Comparison of ENCODE assay signal across 8 cellular contexts in the genomic region with DNA sequence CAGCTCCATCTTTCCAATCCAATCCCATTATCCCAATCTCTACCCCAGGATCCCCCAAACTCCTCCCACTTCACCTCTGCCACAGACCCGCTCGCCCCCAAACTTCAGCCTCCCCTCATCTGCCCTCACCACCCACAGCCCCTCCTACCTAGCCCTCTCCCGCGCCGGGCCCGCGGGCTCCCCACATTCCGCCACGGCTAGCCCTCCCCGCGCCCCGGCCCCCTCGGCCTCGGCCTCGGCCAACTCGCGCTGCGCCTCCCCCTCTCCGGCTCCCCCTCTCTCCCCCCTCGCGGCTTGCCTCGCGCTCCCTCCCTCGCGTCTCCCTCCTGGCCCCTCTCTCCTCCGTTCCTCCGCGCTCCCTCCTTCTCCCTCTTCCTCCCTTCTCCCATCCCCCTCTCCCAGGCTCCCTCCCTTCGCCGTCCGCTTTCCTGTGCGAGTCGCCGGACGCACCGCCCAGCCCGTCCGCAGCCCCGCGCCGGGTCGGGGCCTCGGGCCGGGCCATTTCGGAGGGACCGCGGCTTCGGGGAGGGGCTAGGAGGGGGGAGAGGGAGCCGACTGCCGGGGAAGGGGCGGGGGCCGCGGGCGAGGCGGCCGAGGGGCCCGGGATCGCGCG. TPM values are rescaled to one million over a fixed set of nuclear protein-coding genes. Genes with fewer than 3 reads are reported as not detected.
DNase-seq lines count a peak whose midpoint lies in the region; ATAC-seq and TF ChIP-seq lines count a peak whose summit lies in the region.

A gene with protein sequence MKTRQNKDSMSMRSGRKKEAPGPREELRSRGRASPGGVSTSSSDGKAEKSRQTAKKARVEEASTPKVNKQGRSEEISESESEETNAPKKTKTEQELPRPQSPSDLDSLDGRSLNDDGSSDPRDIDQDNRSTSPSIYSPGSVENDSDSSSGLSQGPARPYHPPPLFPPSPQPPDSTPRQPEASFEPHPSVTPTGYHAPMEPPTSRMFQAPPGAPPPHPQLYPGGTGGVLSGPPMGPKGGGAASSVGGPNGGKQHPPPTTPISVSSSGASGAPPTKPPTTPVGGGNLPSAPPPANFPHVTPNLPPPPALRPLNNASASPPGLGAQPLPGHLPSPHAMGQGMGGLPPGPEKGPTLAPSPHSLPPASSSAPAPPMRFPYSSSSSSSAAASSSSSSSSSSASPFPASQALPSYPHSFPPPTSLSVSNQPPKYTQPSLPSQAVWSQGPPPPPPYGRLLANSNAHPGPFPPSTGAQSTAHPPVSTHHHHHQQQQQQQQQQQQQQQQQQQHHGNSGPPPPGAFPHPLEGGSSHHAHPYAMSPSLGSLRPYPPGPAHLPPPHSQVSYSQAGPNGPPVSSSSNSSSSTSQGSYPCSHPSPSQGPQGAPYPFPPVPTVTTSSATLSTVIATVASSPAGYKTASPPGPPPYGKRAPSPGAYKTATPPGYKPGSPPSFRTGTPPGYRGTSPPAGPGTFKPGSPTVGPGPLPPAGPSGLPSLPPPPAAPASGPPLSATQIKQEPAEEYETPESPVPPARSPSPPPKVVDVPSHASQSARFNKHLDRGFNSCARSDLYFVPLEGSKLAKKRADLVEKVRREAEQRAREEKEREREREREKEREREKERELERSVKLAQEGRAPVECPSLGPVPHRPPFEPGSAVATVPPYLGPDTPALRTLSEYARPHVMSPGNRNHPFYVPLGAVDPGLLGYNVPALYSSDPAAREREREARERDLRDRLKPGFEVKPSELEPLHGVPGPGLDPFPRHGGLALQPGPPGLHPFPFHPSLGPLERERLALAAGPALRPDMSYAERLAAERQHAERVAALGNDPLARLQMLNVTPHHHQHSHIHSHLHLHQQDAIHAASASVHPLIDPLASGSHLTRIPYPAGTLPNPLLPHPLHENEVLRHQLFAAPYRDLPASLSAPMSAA (N-terminal part only) (plus strand): TSS at position 581 of the 613 bp plus-strand sequence. CDS start 6,043 bp downstream, outside the sequence.

- no peaks in the 10 kb centered on the region for H3K36me3 ChIP-seq in spleen

- WGBS in spleen, 5 donors: 0 to 1% (median 0%) methylated on average over 38 to 60 of the region's 60 CpGs

- H3K4me1 Mint-ChIP-seq in T-helper 2 cell treated with Interferon-gamma antibody and Interleukin-4, amounts not matched to agents 5 μg/mL and 100 μg/mL, for 36 hours (ENCODE audit: low read depth): peaks cover 49% of the 10 kb centered on the region

- peak within 1 kb of the TSS; percentile 87 for H3K27ac Mint-ChIP-seq in T-helper 2 cell treated with Interferon-gamma antibody and Interleukin-4, amounts not matched to agents 5 μg/mL and 100 μg/mL, for 36 hours

- peaks cover 0 to 18% (median 0%) of the 10 kb centered on the region in 7 donors for H3K27me3 ChIP-seq in spleen (replicated peaks in 1 of 7)

- TF ChIP-seq CTCF in coronary artery (IDR thresholded peaks at IDR 0.05) (no peak), spleen (IDR thresholded peaks at IDR 0.05 in 8 of 11, conservative IDR thresholded peaks at IDR 0.05 in 3 of 11) (no peak)

- H3K9me3 ChIP-seq in spleen: no peaks in the 10 kb centered on the region

- H3K4me1 ChIP-seq in spleen: peaks cover 25 to 94% (median 78%) of the 10 kb centered on the region in 6 donors

- H3K27me3 Mint-ChIP-seq in T-helper 2 cell treated with Interferon-gamma antibody and Interleukin-4, amounts not matched to agents 5 μg/mL and 100 μg/mL, for 36 hours (ENCODE audit: low read depth): no peaks in the 10 kb centered on the region

- no peak for TF ChIP-seq POLR2A in spleen (IDR thresholded peaks at IDR 0.05)

- H3K27ac ChIP-seq in coronary artery (peak within 1 kb of the TSS; percentile 98 to 100), spleen (peak within 1 kb of the TSS; percentile 77 to 96 (median 90))

- peak within 1 kb of the TSS; percentile 96 for H3K4me3 ChIP-seq in coronary artery
- H3K4me3 ChIP-seq in spleen: peak within 1 kb of the TSS; percentile 47 to 85 (median 58)

- no peaks in the 10 kb centered on the region for H3K9me3 Mint-ChIP-seq in T-helper 2 cell treated with Interferon-gamma antibody and Interleukin-4, amounts not matched to agents 5 μg/mL and 100 μg/mL, for 36 hours

- H3K36me3 Mint-ChIP-seq in T-helper 2 cell treated with Interferon-gamma antibody and Interleukin-4, amounts not matched to agents 5 μg/mL and 100 μg/mL, for 36 hours (ENCODE audit: low read depth): peaks cover 12% of the 10 kb centered on the region

- intact Hi-C loops in spleen (cut with DNase I; ENCODE audit: low total_unique reads): no loop called here

- peak; percentile 61 for DNase-seq in GDM1 (lab: John Stamatoyannopoulos, UW)
- DNase-seq in LHCN-M2 (ENCODE audit: low read depth): peak; percentile 73
- peak; percentile 37 for DNase-seq in T-helper 2 cell treated with Interferon-gamma antibody and Interleukin-4, amounts not matched to agents 5 μg/mL and 100 μg/mL, for 36 hours (ENCODE audit: low spot score)
- peak; percentile 92 for DNase-seq in coronary artery (ENCODE audit: low spot score)
- DNase-seq in kidney glomerular epithelial cell (lab: John Stamatoyannopoulos, UW): peak; percentile 38
- peak; percentile 90 for DNase-seq in spleen

- no peak for ATAC-seq in GM21526 (IDR thresholded peaks at IDR 0.05; ENCODE audit: low FRiP score, unreplicated experiment)
- ATAC-seq in GM18502 (IDR thresholded peaks at IDR 0.05; ENCODE audit: poor library complexity, unreplicated experiment): no peak

- H3K4me3 Mint-ChIP-seq in T-helper 2 cell treated with Interferon-gamma antibody and Interleukin-4, amounts not matched to agents 5 μg/mL and 100 μg/mL, for 36 hours: peak within 1 kb of the TSS; percentile 90

RNA-seq across cellular contexts. Expression of the gene that starts here (rescaled TPM):
- total RNA-seq in LHCN-M2 (2014; rRNA removed) (15.4 and 20.0 TPM in 2 replicates), spleen (100 to 1,000 TPM in 1 of 7 donors, 10 to 100 TPM in 6; 64.7 to 112 (median 81.7) TPM)
- 54.4 TPM for polyA plus RNA-seq in LHCN-M2 (2012)
- polyA plus RNA-seq in spleen: 10 to 100 TPM; 10.1 to 42.0 (median 21.4) TPM

Comparison
In these comparisons a context has a peak if more than half of its experiments do, and no peak if none do; other contexts are left out.
1. DNase-seq: peak in every context shown above with its lines; median percentile 92 in coronary artery; 90 in spleen; 73 in LHCN-M2; 61 in GDM1; 38 in kidney glomerular epithelial cell; 37 in T-helper 2 cell treated with Interferon-gamma antibody and Interleukin-4, amounts not matched to agents 5 μg/mL and 100 μg/mL, for 36 hours.